Comparison of ENCODE assay signal across 1 cellular context in the genomic region with DNA sequence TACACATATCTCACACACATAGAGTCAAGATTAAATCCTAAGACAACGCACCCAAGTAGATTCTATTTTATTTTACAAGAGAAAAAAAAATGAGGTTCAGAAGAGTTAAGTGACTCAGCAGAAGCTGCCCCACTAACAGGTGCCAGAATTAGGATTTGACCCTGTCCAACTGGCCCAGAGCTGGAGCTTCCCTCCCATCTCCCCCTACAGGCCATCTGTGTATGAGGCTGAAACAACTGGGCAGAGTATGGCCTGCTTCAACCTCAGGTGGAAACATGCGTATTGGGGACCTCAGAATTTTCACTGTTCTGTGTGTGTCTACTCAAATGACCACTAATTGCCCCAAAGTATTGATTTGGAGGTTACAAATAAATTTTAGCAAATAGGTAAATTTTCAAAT.
TF ChIP-seq lines count a peak whose summit lies in the region.

No MANE protein-coding gene starts in this region.

TF ChIP-seq in HepG2, 621 proteins besides CTCF, POLR2A, EP300 and RAD21 (continued from another document):
- no peak for TF ChIP-seq E2F1 (CRISPR knock-in tag; IDR thresholded peaks at IDR 0.05)
- TF ChIP-seq CC2D1A (CRISPR knock-in tag; IDR thresholded peaks at IDR 0.05) = no peak
- peak; percentile 42 for TF ChIP-seq STAG1 (CRISPR knock-in tag; IDR thresholded peaks at IDR 0.05)
- TF ChIP-seq IKZF5 (CRISPR knock-in tag; IDR thresholded peaks at IDR 0.05) = no peak
TF ChIP-seq in HepG2: peak in this region for 3.
